Comparison of ENCODE assay signal across 1 cellular context in the genomic region with DNA sequence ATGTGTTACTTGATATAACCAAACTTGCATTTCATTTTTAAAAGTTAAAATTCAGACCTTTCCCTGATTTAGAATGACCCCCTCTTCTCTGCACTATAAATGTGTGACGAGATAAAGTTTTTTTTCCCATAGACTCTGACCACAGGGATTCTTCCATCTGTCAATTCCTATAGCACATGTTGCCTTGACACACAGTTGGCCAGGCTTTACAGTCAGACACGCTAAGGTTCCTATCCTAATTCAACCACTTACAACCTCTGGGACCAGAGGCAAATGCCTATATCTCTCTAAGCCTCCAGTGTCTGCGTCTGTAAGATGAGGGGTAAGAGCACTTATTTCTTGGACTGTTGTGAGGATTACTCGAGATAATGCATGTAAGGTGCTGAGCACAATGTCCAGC.
TF ChIP-seq lines count a peak whose summit lies in the region.

No MANE protein-coding gene starts in this region.

TF ChIP-seq in SK-N-SH treated with all-trans-retinoic acid at 6 μM for 48 hours, 23 proteins besides CTCF, POLR2A, EP300 and RAD21:
- TF ChIP-seq, protein P1, sequence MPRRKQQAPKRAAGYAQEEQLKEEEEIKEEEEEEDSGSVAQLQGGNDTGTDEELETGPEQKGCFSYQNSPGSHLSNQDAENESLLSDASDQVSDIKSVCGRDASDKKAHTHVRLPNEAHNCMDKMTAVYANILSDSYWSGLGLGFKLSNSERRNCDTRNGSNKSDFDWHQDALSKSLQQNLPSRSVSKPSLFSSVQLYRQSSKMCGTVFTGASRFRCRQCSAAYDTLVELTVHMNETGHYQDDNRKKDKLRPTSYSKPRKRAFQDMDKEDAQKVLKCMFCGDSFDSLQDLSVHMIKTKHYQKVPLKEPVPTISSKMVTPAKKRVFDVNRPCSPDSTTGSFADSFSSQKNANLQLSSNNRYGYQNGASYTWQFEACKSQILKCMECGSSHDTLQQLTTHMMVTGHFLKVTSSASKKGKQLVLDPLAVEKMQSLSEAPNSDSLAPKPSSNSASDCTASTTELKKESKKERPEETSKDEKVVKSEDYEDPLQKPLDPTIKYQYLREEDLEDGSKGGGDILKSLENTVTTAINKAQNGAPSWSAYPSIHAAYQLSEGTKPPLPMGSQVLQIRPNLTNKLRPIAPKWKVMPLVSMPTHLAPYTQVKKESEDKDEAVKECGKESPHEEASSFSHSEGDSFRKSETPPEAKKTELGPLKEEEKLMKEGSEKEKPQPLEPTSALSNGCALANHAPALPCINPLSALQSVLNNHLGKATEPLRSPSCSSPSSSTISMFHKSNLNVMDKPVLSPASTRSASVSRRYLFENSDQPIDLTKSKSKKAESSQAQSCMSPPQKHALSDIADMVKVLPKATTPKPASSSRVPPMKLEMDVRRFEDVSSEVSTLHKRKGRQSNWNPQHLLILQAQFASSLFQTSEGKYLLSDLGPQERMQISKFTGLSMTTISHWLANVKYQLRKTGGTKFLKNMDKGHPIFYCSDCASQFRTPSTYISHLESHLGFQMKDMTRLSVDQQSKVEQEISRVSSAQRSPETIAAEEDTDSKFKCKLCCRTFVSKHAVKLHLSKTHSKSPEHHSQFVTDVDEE (CRISPR knock-in tag; IDR thresholded peaks at IDR 0.05) = no peak
- TF ChIP-seq CSDC2 (CRISPR knock-in tag; IDR thresholded peaks at IDR 0.05) = no peak
- TF ChIP-seq ZNF70 (CRISPR knock-in tag; IDR thresholded peaks at IDR 0.05) = no peak
- TF ChIP-seq ISL1 (CRISPR knock-in tag; IDR thresholded peaks at IDR 0.05) = no peak
- TF ChIP-seq RARB (CRISPR knock-in tag; IDR thresholded peaks at IDR 0.05) = no peak
- no peak for TF ChIP-seq GLIS3 (CRISPR knock-in tag; IDR thresholded peaks at IDR 0.05)
